In the genomic region with DNA sequence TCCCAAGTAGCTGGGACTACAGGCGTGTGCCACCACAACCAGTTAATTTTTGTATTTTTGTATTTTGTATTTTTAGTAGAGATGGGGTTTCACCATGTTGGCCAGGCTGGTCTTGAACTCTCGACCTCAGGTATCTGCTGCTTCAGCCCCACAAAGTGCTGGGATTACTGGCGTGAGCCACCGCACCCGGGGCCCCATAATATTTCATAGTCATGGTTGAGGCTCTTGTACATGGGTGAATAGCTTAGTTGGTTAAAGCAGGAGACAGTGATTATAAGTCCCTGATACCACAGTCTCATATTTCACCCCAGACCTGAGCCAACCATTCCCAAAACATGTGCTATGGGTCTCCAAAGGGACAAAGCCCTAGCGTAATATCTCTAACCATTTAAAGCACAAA, we compare ENCODE assay signal across 16 cellular contexts. TPM values are rescaled to one million over a fixed set of nuclear protein-coding genes. Genes with fewer than 3 reads are reported as not detected.
DNase-seq lines count a peak whose midpoint lies in the region; ATAC-seq and TF ChIP-seq lines count a peak whose summit lies in the region.
"Had no signal": no experiment of that assay in that cellular context is flagged by ENCODE, and none has a peak within 500 bp of the region (broad histone marks: within the 10 kb centered on the region; RNA-seq: fewer than 3 reads in every experiment).

No MANE protein-coding gene starts in this region.

- H3K27ac ChIP-seq in gastroesophageal sphincter (peak overlapping the region; percentile 79 to 87 (median 84)), sigmoid colon (peak overlapping the region; percentile 75 to 85 (median 81)), vagina (peak overlapping the region; percentile 31)
- H3K27ac ChIP-seq: WERI-Rb-1 had no signal

- H3K4me3 ChIP-seq in gastroesophageal sphincter (no peak overlapping the region), sigmoid colon (no peak overlapping the region), vagina (no peak overlapping the region)
- H3K4me3 ChIP-seq: GM23338, left lung had no signal

- DNase-seq in Right ventricle myocardium inferior (ENCODE audit: missing footprints) = no peak
- no peak for DNase-seq in cardiac septum (ENCODE audit: low spot score)
- no peak for DNase-seq in sigmoid colon
- DNase-seq in vagina (ENCODE audit: extremely low spot score in 2 of 2) = no peak
- DNase-seq in activated CD4-positive, CD25-positive, alpha-beta regulatory T cell (lab: John Stamatoyannopoulos, UW) = no peak
- no peak for DNase-seq in NCI-H128 (lab: John Stamatoyannopoulos, UW; ENCODE audit: unreplicated experiment)
- no peak for DNase-seq in HUDEP-2 (lab: John Stamatoyannopoulos, UW; ENCODE audit: unreplicated experiment in 76 of 76)
- DNase-seq: activated CD4-positive, alpha-beta memory T cell treated with anti-CD3 and anti-CD28 coated beads, Interleukin-2, amount 10 ng/mL, durations not matched to agents 7 days and 5 days; activated T-cell treated with anti-CD3 and anti-CD28 coated beads, Interleukin-2, amount 50 U/mL, for 1 hour; left lung; NCI-H1417; NCI-H774; T-helper 2 cell; WERI-Rb-1 had no signal

- H3K36me3 ChIP-seq in gastroesophageal sphincter (no peaks in the 10 kb centered on the region), sigmoid colon (no peaks in the 10 kb centered on the region), vagina (no peaks in the 10 kb centered on the region)
- H3K36me3 ChIP-seq: left lung, WERI-Rb-1 had no signal

- TF ChIP-seq POLR2A in gastroesophageal sphincter (IDR thresholded peaks at IDR 0.05) (no peak), sigmoid colon (IDR thresholded peaks at IDR 0.05) (no peak), vagina (IDR thresholded peaks at IDR 0.05) (no peak)

- 93% methylated on average over 4 to 5 of the region's 6 CpGs for WGBS in gastroesophageal sphincter (ENCODE audit: low coverage in 1 of 2), 2 donors
- WGBS in sigmoid colon, 2 donors = 97% methylated on average over 6 of the region's 6 CpGs

- intact Hi-C loops in Right ventricle myocardium inferior (cut with DNase I) = no loop called here
- intact Hi-C loops in cardiac septum (cut with DNase I) = no loop called here
- intact Hi-C loops in sigmoid colon (cut with DNase I) = no loop called here
- intact Hi-C loops in vagina (cut with DNase I) = loop anchor here (5.0 kb wide), 1 partner anchor 729 kb away; no protein-coding TSS in a partner anchor

- H3K4me1 ChIP-seq in gastroesophageal sphincter (peaks cover 49 to 86% (median 50%) of the 10 kb centered on the region in 3 donors), sigmoid colon (peaks cover 0 to 86% (median 83%) of the 10 kb centered on the region in 4 donors), vagina (peaks cover 59% of the 10 kb centered on the region)

- H3K27me3 ChIP-seq in gastroesophageal sphincter (no peaks in the 10 kb centered on the region), sigmoid colon (no peaks in the 10 kb centered on the region), vagina (no peaks in the 10 kb centered on the region)
- H3K27me3 ChIP-seq: left lung had no signal

- TF ChIP-seq EP300 in gastroesophageal sphincter (IDR thresholded peaks at IDR 0.05) (no peak), sigmoid colon (IDR thresholded peaks at IDR 0.05) (no peak)

- TF ChIP-seq CTCF in gastroesophageal sphincter (IDR thresholded peaks at IDR 0.05) = no peak
- TF ChIP-seq CTCF in sigmoid colon (IDR thresholded peaks at IDR 0.05) = no peak
- no peak for TF ChIP-seq CTCF in vagina (IDR thresholded peaks at IDR 0.05)

- no peaks in the 10 kb centered on the region for H3K9me3 ChIP-seq in gastroesophageal sphincter
- H3K9me3 ChIP-seq in sigmoid colon = no peaks in the 10 kb centered on the region
- no peaks in the 10 kb centered on the region for H3K9me3 ChIP-seq in vagina
- H3K9me3 ChIP-seq: left lung had no signal

- peak; percentile 49 for ATAC-seq in Right ventricle myocardium inferior
- ATAC-seq in gastroesophageal sphincter = no peak
- ATAC-seq: GM23338, left lung had no signal

RNA-seq across cellular contexts. Expression of a gene that starts 26.1 kb away (rescaled TPM):
- total RNA-seq in Right ventricle myocardium inferior = 69.1 TPM
- total RNA-seq in cardiac septum = 67.6 TPM
- 100 to 1,000 TPM; 113 to 129 (median 118) TPM for total RNA-seq in gastroesophageal sphincter
- 100 to 1,000 TPM in 1 of 4 donors, 10 to 100 TPM in 3; 84.7 to 110 (median 95.1) TPM for total RNA-seq in sigmoid colon
- polyA plus RNA-seq in sigmoid colon = 10 to 100 TPM; 11.8 to 16.2 (median 14.8) TPM
- total RNA-seq in vagina = 63.1 TPM

Comparison
In these comparisons a context has a peak if more than half of its experiments do, and no peak if none do; other contexts are left out.
1. H3K27ac ChIP-seq: peak in every context shown above with its lines; median percentile 84 in gastroesophageal sphincter; 81 in sigmoid colon; 31 in vagina.